ENCODE assay signal across 1 cellular context in the genomic region with DNA sequence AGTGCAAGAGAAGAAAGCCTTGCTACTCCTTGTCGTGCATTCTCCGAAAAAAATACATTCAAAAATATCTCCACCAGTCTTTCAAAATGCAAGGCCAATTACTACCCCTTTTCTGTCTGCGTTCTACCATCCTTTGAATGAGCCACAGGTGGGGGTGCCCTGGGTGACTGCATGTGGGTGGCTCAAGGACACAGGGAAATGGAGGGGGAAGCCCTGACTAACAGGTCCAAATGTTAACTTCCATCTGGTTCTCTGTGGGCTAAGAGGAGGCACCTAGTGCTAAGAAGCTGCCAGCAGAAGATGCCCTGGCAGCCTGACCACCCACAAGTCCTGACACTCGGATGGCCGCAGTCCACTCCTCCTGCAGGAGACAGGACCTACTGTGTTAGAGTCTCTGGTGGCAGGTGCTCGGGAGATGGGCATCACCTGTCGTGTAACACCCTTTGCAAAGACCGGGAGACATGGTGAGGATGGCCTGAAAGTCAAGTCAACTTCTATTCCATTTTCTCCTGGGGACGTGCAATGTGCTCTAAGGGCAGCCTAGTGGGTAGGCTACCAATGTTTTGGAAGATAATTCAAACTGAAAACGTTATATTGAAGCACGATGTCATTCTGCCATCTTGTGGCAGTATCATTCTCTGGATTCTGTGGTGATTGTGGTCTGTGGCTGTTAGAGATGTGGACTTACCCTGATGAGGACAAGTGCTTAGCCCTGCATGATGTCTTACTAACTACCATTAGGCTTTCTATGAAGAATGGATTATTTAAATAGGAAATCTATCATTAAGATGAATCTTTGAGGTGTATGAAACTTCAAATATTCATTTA.
TF ChIP-seq lines count a peak whose summit lies in the region.

No MANE protein-coding gene starts in this region.

TF ChIP-seq in HCT116, 20 proteins besides CTCF, POLR2A, EP300 and RAD21 (continued from another document):
- TF ChIP-seq, protein P1, sequence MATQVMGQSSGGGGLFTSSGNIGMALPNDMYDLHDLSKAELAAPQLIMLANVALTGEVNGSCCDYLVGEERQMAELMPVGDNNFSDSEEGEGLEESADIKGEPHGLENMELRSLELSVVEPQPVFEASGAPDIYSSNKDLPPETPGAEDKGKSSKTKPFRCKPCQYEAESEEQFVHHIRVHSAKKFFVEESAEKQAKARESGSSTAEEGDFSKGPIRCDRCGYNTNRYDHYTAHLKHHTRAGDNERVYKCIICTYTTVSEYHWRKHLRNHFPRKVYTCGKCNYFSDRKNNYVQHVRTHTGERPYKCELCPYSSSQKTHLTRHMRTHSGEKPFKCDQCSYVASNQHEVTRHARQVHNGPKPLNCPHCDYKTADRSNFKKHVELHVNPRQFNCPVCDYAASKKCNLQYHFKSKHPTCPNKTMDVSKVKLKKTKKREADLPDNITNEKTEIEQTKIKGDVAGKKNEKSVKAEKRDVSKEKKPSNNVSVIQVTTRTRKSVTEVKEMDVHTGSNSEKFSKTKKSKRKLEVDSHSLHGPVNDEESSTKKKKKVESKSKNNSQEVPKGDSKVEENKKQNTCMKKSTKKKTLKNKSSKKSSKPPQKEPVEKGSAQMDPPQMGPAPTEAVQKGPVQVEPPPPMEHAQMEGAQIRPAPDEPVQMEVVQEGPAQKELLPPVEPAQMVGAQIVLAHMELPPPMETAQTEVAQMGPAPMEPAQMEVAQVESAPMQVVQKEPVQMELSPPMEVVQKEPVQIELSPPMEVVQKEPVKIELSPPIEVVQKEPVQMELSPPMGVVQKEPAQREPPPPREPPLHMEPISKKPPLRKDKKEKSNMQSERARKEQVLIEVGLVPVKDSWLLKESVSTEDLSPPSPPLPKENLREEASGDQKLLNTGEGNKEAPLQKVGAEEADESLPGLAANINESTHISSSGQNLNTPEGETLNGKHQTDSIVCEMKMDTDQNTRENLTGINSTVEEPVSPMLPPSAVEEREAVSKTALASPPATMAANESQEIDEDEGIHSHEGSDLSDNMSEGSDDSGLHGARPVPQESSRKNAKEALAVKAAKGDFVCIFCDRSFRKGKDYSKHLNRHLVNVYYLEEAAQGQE (IDR thresholded peaks at IDR 0.05; ENCODE audit: low read depth), result no peak
- TF ChIP-seq POLR2AphosphoS5 (IDR thresholded peaks at IDR 0.05; ENCODE audit: low read depth, low read length) (no peak), EZH2 (IDR thresholded peaks at IDR 0.05) (no peak), TCF7L2 (IDR thresholded peaks at IDR 0.05; ENCODE audit: borderline replicate concordance, extremely low read depth, insufficient read depth, insufficient read length) (no peak), EGR1 (IDR thresholded peaks at IDR 0.05; ENCODE audit: low read depth) (no peak), ELF1 (IDR thresholded peaks at IDR 0.05; ENCODE audit: borderline replicate concordance, low read depth) (no peak), ZNF274 (IDR thresholded peaks at IDR 0.05; ENCODE audit: low read depth, low read length) (no peak), JUND (IDR thresholded peaks at IDR 0.05) (no peak), CEBPB (IDR thresholded peaks at IDR 0.05; ENCODE audit: low read depth) (no peak), SRF (IDR thresholded peaks at IDR 0.05; ENCODE audit: low read depth) (no peak)
